Comparison of ENCODE assay signal across 8 cellular contexts in genomic region chr18:56789004-56789888, GRCh38.
DNase-seq lines count a peak whose midpoint lies in the region; ATAC-seq and TF ChIP-seq lines count a peak whose summit lies in the region.

No MANE protein-coding gene starts in this region.

- H3K27me3 ChIP-seq in AG04450 (ENCODE audit: control insufficient read depth, insufficient read depth, low read length): no peaks in the 10 kb centered on the region

- CTCF ChIA-PET in AG04450 (lab: Charles Lee): interaction anchor here (0.8 to 0.9 kb wide), 2 partner anchors 16 to 773 kb away, joined by 3 to 5 read pairs; no protein-coding TSS in a partner anchor

- peaks cover 53% of the 10 kb centered on the region for H3K4me1 Mint-ChIP-seq in neural crest cell

- POLR2A ChIA-PET in AG04450 (lab: Yijun Ruan, JAX): no interaction called here

- peaks cover 3% of the 10 kb centered on the region for H3K36me3 Mint-ChIP-seq in neural crest cell (ENCODE audit: low read depth)

- no peaks in the 10 kb centered on the region for H3K9me3 ChIP-seq in AG04450 (ENCODE audit: control insufficient read depth, insufficient read depth, low read length)

- TF ChIP-seq CTCF in AG04450 (IDR thresholded peaks at IDR 0.05; ENCODE audit: low read depth, low read length): peak; percentile 55
- peak; percentile 46 for TF ChIP-seq CTCF in GM13976 (IDR thresholded peaks at IDR 0.05; ENCODE audit: borderline replicate concordance, control extremely low read depth, extremely low read depth, insufficient read depth, missing control alignments)
- TF ChIP-seq CTCF in neural crest cell (conservative IDR thresholded peaks at IDR 0.05): peak; percentile 72

- peaks cover 3% of the 10 kb centered on the region for H3K9me3 Mint-ChIP-seq in neural crest cell

- in situ Hi-C loops in GM13976 (cut with MboI; ENCODE audit: low sequenced_read_pairs, unreplicated experiment): no loop called here

- DNase-seq in AG04450 (ENCODE audit: low read depth, low spot score): no peak
- DNase-seq in GM13976 (ENCODE audit: low spot score): peak; percentile 29
- peak; percentile 38 for DNase-seq in NCI-H460 (ENCODE audit: extremely low read depth, low read depth)
- DNase-seq in cerebellar cortex (ENCODE audit: low spot score): peak; percentile 41
- DNase-seq in neural crest cell (ENCODE audit: low read depth, low spot score): no peak
- no peak for DNase-seq in NCI-H510A treated with DMSO at 0.1 percent for 48 hours (lab: John Stamatoyannopoulos, UW)
- DNase-seq in GM19240 (ENCODE audit: insufficient read length, low spot score): no peak

- H3K4me3 Mint-ChIP-seq in neural crest cell: peak overlapping the region; percentile 39

- no peaks in the 10 kb centered on the region for H3K27me3 Mint-ChIP-seq in neural crest cell (ENCODE audit: low read depth)

- no peak overlapping the region for H3K27ac ChIP-seq in AG04450 (ENCODE audit: low read depth, low read length)

- ATAC-seq in HG02973 (IDR thresholded peaks at IDR 0.05; ENCODE audit: unreplicated experiment): no peak

- no peak overlapping the region for H3K4me3 ChIP-seq in AG04450 (ENCODE audit: low read depth, low read length)

- H3K27ac Mint-ChIP-seq in neural crest cell (ENCODE audit: unreplicated experiment): peak overlapping the region; percentile 7

Comparison
In these comparisons a context has a peak if more than half of its experiments do, and no peak if none do; other contexts are left out.
1. DNase-seq: peak in GM13976 (single experiment), NCI-H460 (single experiment) and cerebellar cortex (single experiment); none in AG04450 (single experiment), neural crest cell (single experiment), NCI-H510A treated with DMSO at 0.1 percent for 48 hours (single experiment) and GM19240 (single experiment).
2. Peak in every context shown above with its lines, with median percentiles within 50 percentile points of each other: CTCF ChIP-seq.